Comparison of ENCODE assay signal across 1 cellular context in genomic region chr1:160358073-160358472, GRCh38.
TF ChIP-seq lines count a peak whose summit lies in the region.

No MANE protein-coding gene starts in this region.

TF ChIP-seq in IMR-90, 13 proteins besides CTCF, POLR2A, EP300 and RAD21:
- TF ChIP-seq MAZ (IDR thresholded peaks at IDR 0.05; ENCODE audit: borderline replicate concordance, low read depth, low read length) = no peak
- no peak for TF ChIP-seq RCOR1 (IDR thresholded peaks at IDR 0.05; ENCODE audit: insufficient replicate concordance, low read length)
- no peak for TF ChIP-seq CEBPB (IDR thresholded peaks at IDR 0.05; ENCODE audit: low read depth, low read length)
- no peak for TF ChIP-seq RFX5 (IDR thresholded peaks at IDR 0.05; ENCODE audit: low read depth, low read length)
- 0 out of 2 replicates have a peak, but pooled peaks have one; percentile 29 for TF ChIP-seq MAFK (IDR thresholded peaks at IDR 0.05; ENCODE audit: low read depth, low read length)
TF ChIP-seq in IMR-90: peak in this region for 1.
